ENCODE assay signal across 30 cellular contexts in the genomic region with DNA sequence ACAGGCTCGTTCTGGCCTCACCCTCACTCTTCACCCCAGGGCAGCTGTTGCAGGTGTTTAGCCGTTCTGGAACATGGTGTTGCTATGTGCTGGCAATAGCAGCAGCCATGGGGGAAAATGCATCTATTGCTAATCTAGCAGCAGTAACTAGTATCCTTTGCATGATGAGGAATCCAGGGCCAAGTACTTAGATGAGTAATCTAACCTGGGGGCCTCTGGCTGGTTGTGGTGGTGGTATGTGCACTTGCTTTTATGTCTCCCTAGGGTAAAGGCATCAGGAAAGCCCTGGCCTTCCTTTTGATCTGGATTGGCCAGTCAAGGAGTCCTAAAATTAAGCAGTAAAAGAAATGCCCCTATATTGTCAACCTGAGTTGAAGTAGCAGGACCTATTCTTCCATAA.
"Had no signal": no experiment of that assay in that cellular context is flagged by ENCODE, and none has a peak within 500 bp of the region (broad histone marks: within the 10 kb centered on the region; RNA-seq: fewer than 3 reads in every experiment).

No MANE protein-coding gene starts in this region.

- H3K36me3 ChIP-seq: adrenal gland, esophagus muscularis mucosa, gastroesophageal sphincter had no signal

- H3K27me3 ChIP-seq: adrenal gland, body of pancreas, esophagus muscularis mucosa, foreskin keratinocyte, gastroesophageal sphincter had no signal

- H3K4me1 ChIP-seq: adrenal gland, body of pancreas, esophagus muscularis mucosa, foreskin keratinocyte, gastroesophageal sphincter had no signal

- DNase-seq: activated CD4-positive, alpha-beta memory T cell treated with anti-CD3 and anti-CD28 coated beads for 36 hours; activated CD4-positive, alpha-beta T cell treated with anti-CD3 and anti-CD28 coated beads for 36 hours; activated CD4-positive, alpha-beta T cell treated with anti-CD3 and anti-CD28 coated beads, Interleukin-2, amount 10 ng/mL, durations not matched to agents 24 days and 14 days; activated CD4-positive, CD25-positive, alpha-beta regulatory T cell; activated CD4-positive, CD25-positive, alpha-beta regulatory T cell treated with anti-CD3 and anti-CD28 coated beads, Interleukin-2, amount 50 U/mL, for 72 hours; activated CD8-positive, alpha-beta memory T cell treated with anti-CD3 and anti-CD28 coated beads, Interleukin-2, amount 10 ng/mL, durations not matched to agents 7 days and 5 days; activated CD8-positive, alpha-beta memory T cell treated with anti-CD3 and anti-CD28 coated beads, Interleukin-2, amount 50 U/mL, for 4 hours; activated CD8-positive, alpha-beta T cell treated with anti-CD3 and anti-CD28 coated beads, Interleukin-2, amount 10 ng/mL, durations not matched to agents 7 days and 5 days; activated effector memory CD4-positive, alpha-beta T cell treated with anti-CD3 and anti-CD28 coated beads, Interleukin-2, amount 50 U/mL, for 16 hours; activated naive CD4-positive, alpha-beta T cell treated with anti-CD3 and anti-CD28 coated beads for 36 hours; activated naive CD8-positive, alpha-beta T cell treated with anti-CD3 and anti-CD28 coated beads for 36 hours; activated naive CD8-positive, alpha-beta T cell treated with anti-CD3 and anti-CD28 coated beads, Interleukin-2, amount 50 U/mL, for 24 hours; activated T-cell treated with anti-CD3 and anti-CD28 coated beads, Interleukin-2, amount 50 U/mL, for 1 hour; activated T-cell treated with anti-CD3 and anti-CD28 coated beads, Interleukin-2, amount 50 U/mL, for 48 hours; adrenal gland; amygdala; aorta; body of pancreas; caudate nucleus; cortex of kidney; dermis blood vessel endothelial cell; effector CD4-positive, alpha-beta T cell; effector memory CD8-positive, alpha-beta T cell; erythroblast; T-helper 1 cell; T-helper 17 cell had no signal

- H3K27ac ChIP-seq: adrenal gland, body of pancreas, esophagus muscularis mucosa, foreskin keratinocyte, gastroesophageal sphincter had no signal

- H3K4me3 ChIP-seq: adrenal gland, body of pancreas, esophagus muscularis mucosa, gastroesophageal sphincter had no signal

- FAIRE-seq: colon had no signal
